In genomic region chr11:12888525-12889158, GRCh38 we compare ENCODE assay signal across 8 cellular contexts.
DNase-seq lines count a peak whose midpoint lies in the region; ATAC-seq and TF ChIP-seq lines count a peak whose summit lies in the region.

No MANE protein-coding gene starts in this region.

- DNase-seq in NCI-H748 (lab: John Stamatoyannopoulos, UW; ENCODE audit: unreplicated experiment) (peak; percentile 87), lung microvascular endothelial cell (ENCODE audit: low read depth in 2 of 2) (peak; percentile 92 to 96)
- peak; percentile 77 for DNase-seq in activated CD4-positive, alpha-beta memory T cell treated with anti-CD3 and anti-CD28 coated beads for 36 hours
- peak; percentile 35 for DNase-seq in effector CD8-positive, alpha-beta T cell (lab: John Stamatoyannopoulos, UW)
- peak; percentile 20 for DNase-seq in stimulated activated CD8-positive, alpha-beta memory T cell treated with anti-CD3 and anti-CD28 coated beads, Interleukin-12 subunit alpha, Interleukin-12 subunit beta, amount 100 ng/mL, for 24 hours (ENCODE audit: extremely low read depth)

- POLR2A ChIA-PET in activated CD4-positive, alpha-beta memory T cell treated with anti-CD3 and anti-CD28 coated beads for 36 hours (lab: Charles Lee) = interaction anchor here (0.9 kb wide), 1 partner anchor 289 kb away, joined by 3 read pairs; no protein-coding TSS in a partner anchor

- CTCF ChIA-PET in activated CD4-positive, alpha-beta memory T cell treated with anti-CD3 and anti-CD28 coated beads for 36 hours (lab: Charles Lee) = interaction anchor here (0.6 to 8.5 kb wide), 31 partner anchors 9 to 841 kb away, joined by 3 to 112 read pairs (median 4); no protein-coding TSS in a partner anchor

- no peaks in the 10 kb centered on the region for H3K36me3 Mint-ChIP-seq in activated CD4-positive, alpha-beta memory T cell treated with anti-CD3 and anti-CD28 coated beads for 36 hours

- peaks cover 3% of the 10 kb centered on the region for H3K27me3 Mint-ChIP-seq in activated CD4-positive, alpha-beta memory T cell treated with anti-CD3 and anti-CD28 coated beads for 36 hours

- peak; percentile 65 for TF ChIP-seq CTCF in GM12874 (IDR thresholded peaks at IDR 0.05; ENCODE audit: insufficient read depth, low read depth, low read length)

- ATAC-seq in HG03342 (IDR thresholded peaks at IDR 0.05; ENCODE audit: unreplicated experiment) = peak; percentile 74
- ATAC-seq in GM19467 (IDR thresholded peaks at IDR 0.05; ENCODE audit: unreplicated experiment) = no peak

- no peaks in the 10 kb centered on the region for H3K9me3 Mint-ChIP-seq in activated CD4-positive, alpha-beta memory T cell treated with anti-CD3 and anti-CD28 coated beads for 36 hours

- H3K27ac Mint-ChIP-seq in activated CD4-positive, alpha-beta memory T cell treated with anti-CD3 and anti-CD28 coated beads for 36 hours = no peak overlapping the region

- no peaks in the 10 kb centered on the region for H3K4me1 Mint-ChIP-seq in activated CD4-positive, alpha-beta memory T cell treated with anti-CD3 and anti-CD28 coated beads for 36 hours (ENCODE audit: low read depth)

- no peak overlapping the region for H3K4me3 Mint-ChIP-seq in activated CD4-positive, alpha-beta memory T cell treated with anti-CD3 and anti-CD28 coated beads for 36 hours

- intact Hi-C loops in activated CD4-positive, alpha-beta memory T cell treated with anti-CD3 and anti-CD28 coated beads for 36 hours (cut with micrococcal nuclease) = loop anchor here (1.0 to 5.0 kb wide), 3 partner anchors 216 to 601 kb away; partner anchors contain the start of gene TEAD1

Comparison
In these comparisons a context has a peak if more than half of its experiments do, and no peak if none do; other contexts are left out.
1. DNase-seq: peak in every context shown above with its lines; median percentile 94 in lung microvascular endothelial cell; 87 in NCI-H748; 77 in activated CD4-positive, alpha-beta memory T cell treated with anti-CD3 and anti-CD28 coated beads for 36 hours; 35 in effector CD8-positive, alpha-beta T cell; 20 in stimulated activated CD8-positive, alpha-beta memory T cell treated with anti-CD3 and anti-CD28 coated beads, Interleukin-12 subunit alpha, Interleukin-12 subunit beta, amount 100 ng/mL, for 24 hours.